Comparison of ENCODE assay signal across 32 cellular contexts in genomic region chr3:13616359-13616758, GRCh38.
"Had no signal": no experiment of that assay in that cellular context is flagged by ENCODE, and none has a peak within 500 bp of the region (broad histone marks: within the 10 kb centered on the region; RNA-seq: fewer than 3 reads in every experiment).

No MANE protein-coding gene starts in this region.

- H3K9ac ChIP-seq: KMS-11, SK-N-SH had no signal

- H3K9me3 ChIP-seq: MG63, SJCRH30, SK-N-SH had no signal

- H3K27ac Mint-ChIP-seq: activated CD4-positive, alpha-beta T cell treated with anti-CD3 and anti-CD28 coated beads for 36 hours; activated CD8-positive, alpha-beta T cell treated with anti-CD3 and anti-CD28 coated beads for 36 hours; activated naive CD4-positive, alpha-beta T cell treated with anti-CD3 and anti-CD28 coated beads, Interleukin-2, amount 50 U/mL, for 24 hours; activated T-cell treated with anti-CD3 and anti-CD28 coated beads, Interleukin-2, amount 50 U/mL, for 72 hours; activated T-helper 2 cell treated with anti-CD3 and anti-CD28 coated beads, Interferon-gamma antibody, Interleukin-2, Interleukin-4, amounts not matched to agents 10 μg/mL and 5 μg/mL and 100 μg/mL, durations not matched to agents 14 hours and 24 hours and 36 hours; IgD-negative memory B cell had no signal

- H3K4me2 ChIP-seq: KMS-11, SK-N-SH had no signal

- H3K4me1 ChIP-seq: SJCRH30 had no signal

- H3K27me3 ChIP-seq: brain microvascular endothelial cell, cardiac muscle cell, MG63, SJCRH30 had no signal

- H3K4me3 ChIP-seq: cardiac muscle cell, MG63, SJCRH30 had no signal

- H3K4me1 Mint-ChIP-seq: activated CD4-positive, alpha-beta T cell treated with anti-CD3 and anti-CD28 coated beads for 36 hours; IgD-negative memory B cell had no signal

- ATAC-seq: activated CD4-positive, alpha-beta T cell treated with anti-CD3 and anti-CD28 coated beads for 36 hours; activated CD8-positive, alpha-beta T cell treated with anti-CD3 and anti-CD28 coated beads for 36 hours; activated T-cell treated with anti-CD3 and anti-CD28 coated beads, Interleukin-2, amount 50 U/mL, for 72 hours; Panc1 had no signal

- H3K36me3 Mint-ChIP-seq: activated naive CD4-positive, alpha-beta T cell treated with anti-CD3 and anti-CD28 coated beads, Interleukin-2, amount 50 U/mL, for 24 hours; IgD-negative memory B cell had no signal

- H3K27me3 Mint-ChIP-seq: activated CD4-positive, alpha-beta T cell treated with anti-CD3 and anti-CD28 coated beads for 36 hours; activated CD8-positive, alpha-beta T cell treated with anti-CD3 and anti-CD28 coated beads for 36 hours; activated naive CD4-positive, alpha-beta T cell treated with anti-CD3 and anti-CD28 coated beads, Interleukin-2, amount 50 U/mL, for 24 hours had no signal

- H3K9me3 Mint-ChIP-seq: activated CD8-positive, alpha-beta T cell treated with anti-CD3 and anti-CD28 coated beads for 36 hours; activated naive CD4-positive, alpha-beta T cell treated with anti-CD3 and anti-CD28 coated beads, Interleukin-2, amount 50 U/mL, for 24 hours; activated T-helper 2 cell treated with anti-CD3 and anti-CD28 coated beads, Interferon-gamma antibody, Interleukin-2, Interleukin-4, amounts not matched to agents 10 μg/mL and 5 μg/mL and 100 μg/mL, durations not matched to agents 14 hours and 24 hours and 36 hours had no signal

- H3K4me3 Mint-ChIP-seq: activated CD4-positive, alpha-beta T cell treated with anti-CD3 and anti-CD28 coated beads for 36 hours; activated CD8-positive, alpha-beta T cell treated with anti-CD3 and anti-CD28 coated beads for 36 hours; activated naive CD4-positive, alpha-beta T cell treated with anti-CD3 and anti-CD28 coated beads, Interleukin-2, amount 50 U/mL, for 24 hours; activated T-cell treated with anti-CD3 and anti-CD28 coated beads, Interleukin-2, amount 50 U/mL, for 72 hours had no signal

- H3K27ac ChIP-seq: brain microvascular endothelial cell, cardiac muscle cell, KMS-11, SJCRH30, VCaP had no signal

- H3K36me3 ChIP-seq: brain microvascular endothelial cell, cardiac muscle cell, MG63, SJCRH30 had no signal

- DNase-seq: activated CD4-positive, alpha-beta T cell treated with anti-CD3 and anti-CD28 coated beads for 36 hours; activated CD4-positive, alpha-beta T cell treated with anti-CD3 and anti-CD28 coated beads, Interleukin-2, amount 50 U/mL, for 1 hour; activated CD4-positive, CD25-positive, alpha-beta regulatory T cell; activated CD8-positive, alpha-beta memory T cell treated with anti-CD3 and anti-CD28 coated beads, Interleukin-2, amount 50 U/mL, for 4 hours; activated CD8-positive, alpha-beta T cell treated with anti-CD3 and anti-CD28 coated beads for 36 hours; activated gamma-delta T cell treated with Interleukin-2 at 50 U/mL for 16 hours; activated T-cell treated with anti-CD3 and anti-CD28 coated beads, Interleukin-2, amount 50 U/mL, for 72 hours; amygdala; brain microvascular endothelial cell; MG63; MV-4-11; NCI-H1092 treated with DMSO at 0.1 percent for 48 hours; NCI-H1436; NCI-H1694 treated with DMSO at 0.1 percent for 48 hours; NCI-H2029 treated with DMSO at 0.1 percent for 48 hours; NCI-H345; NCI-H510A; NCI-H526 treated with DMSO at 0.1 percent for 48 hours; NCI-H82; OCI-M1; Right ventricle myocardium superior; RPMI8226; SJCRH30; SK-N-SH; T-helper 1 cell had no signal
